ENCODE assay signal across 9 cellular contexts in genomic region chr5:86679529-86679928, GRCh38.
DNase-seq lines count a peak whose midpoint lies in the region; ATAC-seq and TF ChIP-seq lines count a peak whose summit lies in the region.
"Had no signal": no experiment of that assay in that cellular context is flagged by ENCODE, and none has a peak within 500 bp of the region (broad histone marks: within the 10 kb centered on the region; RNA-seq: fewer than 3 reads in every experiment).

No MANE protein-coding gene starts in this region.

- ATAC-seq in GM21360 (IDR thresholded peaks at IDR 0.05; ENCODE audit: unreplicated experiment) (peak; percentile 69), PC-3 (peak; percentile 93)

- H4K20me1 ChIP-seq in PC-3 (ENCODE audit: low read length): no peaks in the 10 kb centered on the region

- DNase-seq in Calu3: peak; percentile 15
- DNase-seq in HuH-7 (ENCODE audit: low spot score): peak; percentile 18
- DNase-seq in PC-3: peak; percentile 79
- DNase-seq in dermis microvascular lymphatic vessel endothelial cell (ENCODE audit: low read depth in 2 of 2): peak; percentile 30 to 77
- peak; percentile 81 for DNase-seq in medulla oblongata (ENCODE audit: extremely low spot score)
- DNase-seq in NCI-H128 (lab: John Stamatoyannopoulos, UW; ENCODE audit: unreplicated experiment): no peak
- DNase-seq in T-helper 9 cell: no peak

- H3K4me1 Mint-ChIP-seq in Calu3 (ENCODE audit: low read depth, unreplicated experiment): peaks cover 9% of the 10 kb centered on the region

- CTCF ChIA-PET in Calu3 (lab: Charles Lee) (no interaction called here), PC-3 (lab: Charles Lee) (interaction anchor here (0.5 to 1.0 kb wide), 3 partner anchors 19 to 214 kb away, joined by 3 to 4 read pairs (median 3); no protein-coding TSS in a partner anchor)

- H3K36me3 ChIP-seq in PC-3 (ENCODE audit: low read depth, low read length): no peaks in the 10 kb centered on the region
- H3K36me3 ChIP-seq: SJSA1 had no signal

- no peak overlapping the region for H3K27ac ChIP-seq in PC-3 (ENCODE audit: low read length)
- H3K27ac ChIP-seq: SJSA1 had no signal

- no peak overlapping the region for H3K9ac ChIP-seq in PC-3 (ENCODE audit: low read length)

- no peak overlapping the region for H3K4me2 ChIP-seq in PC-3 (ENCODE audit: low read length)

- H3K4me3 ChIP-seq in PC-3 (ENCODE audit: low read length): no peak overlapping the region
- H3K4me3 ChIP-seq: SJSA1 had no signal

- H3K36me3 Mint-ChIP-seq in Calu3 (ENCODE audit: insufficient read depth, unreplicated experiment): no peaks in the 10 kb centered on the region

- TF ChIP-seq CTCF in Calu3 (IDR thresholded peaks at IDR 0.05; ENCODE audit: unreplicated experiment): peak; percentile 47
- peak; percentile 91 for TF ChIP-seq CTCF in PC-3 (conservative IDR thresholded peaks at IDR 0.05; ENCODE audit: low read depth, low read length)

- no peaks in the 10 kb centered on the region for H3K9me3 Mint-ChIP-seq in Calu3 (ENCODE audit: low read depth, unreplicated experiment)

- H3K27me3 Mint-ChIP-seq in Calu3 (ENCODE audit: unreplicated experiment): no peaks in the 10 kb centered on the region

- no peaks in the 10 kb centered on the region for H3F3A ChIP-seq in PC-3 (ENCODE audit: low read length, unreplicated experiment)

- POLR2A ChIA-PET in PC-3 (lab: Charles Lee; ENCODE audit: unreplicated experiment): interaction anchor here (0.7 kb wide), 1 partner anchor 177 kb away, joined by 3 read pairs; no protein-coding TSS in a partner anchor

- no peak overlapping the region for H2AFZ ChIP-seq in PC-3 (ENCODE audit: low read length)

- H3K27me3 ChIP-seq in PC-3 (ENCODE audit: low read length): peaks cover 5% of the 10 kb centered on the region; the same call in 1 of the 2 replicates
- H3K27me3 ChIP-seq: SJSA1 had no signal

- H3K9me3 ChIP-seq in PC-3 (ENCODE audit: low read length): no peaks in the 10 kb centered on the region
- H3K9me3 ChIP-seq: SJSA1 had no signal

- no peaks in the 10 kb centered on the region for H3K9me2 ChIP-seq in PC-3 (replicated peaks; ENCODE audit: low read length)

- H3K79me2 ChIP-seq in PC-3 (ENCODE audit: low read length): no peaks in the 10 kb centered on the region

- no TSS peak for BruUV-seq in Calu3 (replicated peaks; lab: Mats Ljungman, UMichigan)
- no TSS peak for BruUV-seq in PC-3 (replicated peaks; lab: Mats Ljungman, UMichigan)

- no peak overlapping the region for H3K4me3 Mint-ChIP-seq in Calu3 (ENCODE audit: low read depth, unreplicated experiment)

- no peaks in the 10 kb centered on the region for H3K4me1 ChIP-seq in PC-3 (ENCODE audit: insufficient read depth, low read length)
- H3K4me1 ChIP-seq: SJSA1 had no signal

- intact Hi-C loops in Calu3 (cut with micrococcal nuclease; ENCODE audit: unreplicated experiment) (loop anchor here (5.0 to 10.0 kb wide), 3 partner anchors 132 to 505 kb away; no protein-coding TSS in a partner anchor), PC-3 (cut with micrococcal nuclease) (loop anchor here (1.0 to 5.0 kb wide), 7 partner anchors 113 to 476 kb away; no protein-coding TSS in a partner anchor)

- H3K27ac Mint-ChIP-seq in Calu3 (ENCODE audit: unreplicated experiment): no peak overlapping the region

Comparison
In these comparisons a context has a peak if more than half of its experiments do, and no peak if none do; other contexts are left out.
1. DNase-seq: peak in Calu3 (single experiment), HuH-7 (single experiment), PC-3 (single experiment), dermis microvascular lymphatic vessel endothelial cell (2 of 2) and medulla oblongata (single experiment); none in NCI-H128 (single experiment) and T-helper 9 cell (single experiment).